ENCODE assay signal across 25 cellular contexts in genomic region chr11:71365626-71366025, GRCh38.
"Had no signal": no experiment of that assay in that cellular context is flagged by ENCODE, and none has a peak within 500 bp of the region (broad histone marks: within the 10 kb centered on the region; RNA-seq: fewer than 3 reads in every experiment).

No MANE protein-coding gene starts in this region.

- ATAC-seq: stimulated activated effector memory CD8-positive, alpha-beta T cell treated with anti-CD3 and anti-CD28 coated beads, Interleukin-12 subunit alpha, Interleukin-12 subunit beta, amount 100 ng/mL, for 72 hours; stimulated activated memory B cell treated with anti-CD40 and anti-IgM and Interleukin-4, amounts not matched to agents 10 μg/mL and 1 μg/mL and 100 μg/mL, for 72 hours; stimulated activated naive B cell treated with anti-CD40 and anti-IgM and Interleukin-4, amounts not matched to agents 10 μg/mL and 1 μg/mL and 100 μg/mL, for 72 hours; stimulated activated naive CD8-positive, alpha-beta T cell treated with anti-CD3 and anti-CD28 coated beads, Interleukin-15, amount 100 ng/mL, for 72 hours; stimulated activated naive CD8-positive, alpha-beta T cell treated with anti-CD3 and anti-CD28 coated beads, Interleukin-15, Interleukin-2, amounts not matched to agents 100 U/mL and 50 U/mL, for 24 hours had no signal

- H3K27ac ChIP-seq: stomach, suprapubic skin, testis, thoracic aorta, thyroid gland, tibial artery, tibial nerve, transverse colon, upper lobe of left lung, upper lobe of right lung, uterus, vagina had no signal

- DNase-seq: stimulated activated CD4-positive, alpha-beta T cell treated with anti-CD3 and anti-CD28 coated beads, Interleukin-2, amount 100 ng/mL, for 48 hours; stimulated activated CD4-positive, alpha-beta T cell treated with anti-CD3 and anti-CD28 coated beads, Interleukin-4, amount 100 ng/mL, for 1 hour; stimulated activated CD4-positive, alpha-beta T cell treated with anti-CD3 and anti-CD28 coated beads, Interleukin-4, amount 100 ng/mL, for 24 hours; stimulated activated CD4-positive, alpha-beta T cell treated with anti-CD3 and anti-CD28 coated beads, Interleukin-4, amount 100 ng/mL, for 4 hours; stimulated activated CD8-positive, alpha-beta memory T cell treated with anti-CD3 and anti-CD28 coated beads, Interleukin-4, amount 100 ng/mL, for 48 hours; stimulated activated naive B cell treated with anti-CD40 and anti-IgM and Interleukin-4, amounts not matched to agents 10 μg/mL and 1 μg/mL and 100 μg/mL, for 72 hours; stimulated activated naive CD4-positive, alpha-beta T cell; stimulated activated naive CD4-positive, alpha-beta T cell treated with Interleukin-2 at 50 U/mL for 16 hours; stimulated activated naive CD8-positive, alpha-beta T cell treated with anti-CD3 and anti-CD28 coated beads, Interleukin-15, amount 100 ng/mL, for 72 hours; stimulated activated naive CD8-positive, alpha-beta T cell treated with anti-CD3 and anti-CD28 coated beads, Interleukin-15, Interleukin-2, amounts not matched to agents 100 U/mL and 50 U/mL, for 24 hours; stomach; testis; thyroid gland; tibial artery; transverse colon; trophoblast cell; upper lobe of right lung; uterus had no signal
